25 cellular contexts compared by ENCODE assay signal in the genomic region with DNA sequence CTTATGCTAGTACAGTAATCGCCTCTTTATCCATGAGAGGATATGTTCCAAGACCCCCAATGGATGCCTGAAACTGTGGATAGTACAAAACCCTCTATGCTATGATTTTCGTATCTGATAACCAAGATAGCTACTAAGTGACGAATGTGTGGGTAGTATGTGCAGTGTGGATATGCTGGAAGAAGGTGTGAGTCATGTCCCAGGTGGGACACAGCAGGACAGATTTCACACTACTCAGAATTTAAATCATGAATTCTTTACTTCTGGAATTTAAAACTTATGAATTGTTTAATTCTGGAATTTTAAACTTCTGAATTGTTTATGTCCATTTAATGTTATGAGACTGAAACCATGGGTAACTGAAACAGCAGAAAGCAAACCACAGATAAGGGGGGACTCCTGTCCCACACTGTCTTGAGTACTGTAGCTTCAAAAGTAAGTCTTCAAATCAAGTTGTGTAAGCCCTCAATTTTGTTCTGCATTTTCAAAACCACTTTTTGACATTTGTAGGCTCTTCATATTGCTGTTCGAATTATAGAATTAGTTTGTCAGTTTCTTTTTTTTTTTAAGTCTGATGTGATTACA.
DNase-seq lines count a peak whose midpoint lies in the region; ATAC-seq and TF ChIP-seq lines count a peak whose summit lies in the region.
"Had no signal": no experiment of that assay in that cellular context is flagged by ENCODE, and none has a peak within 500 bp of the region (broad histone marks: within the 10 kb centered on the region; RNA-seq: fewer than 3 reads in every experiment).

No MANE protein-coding gene starts in this region.

- H3F3A ChIP-seq in DOHH2 (ENCODE audit: control insufficient read depth, insufficient read depth), result peaks cover 23% of the 10 kb centered on the region

- peak overlapping the region; percentile 21 for H3K4me2 ChIP-seq in DOHH2 (ENCODE audit: low read length)

- in situ Hi-C loops in brain microvascular endothelial cell (cut with HindIII; ENCODE audit: low pct_ligation_motif_present, low sequenced_read_pairs), result no loop called here

- TF ChIP-seq CTCF in DOHH2 (IDR thresholded peaks at IDR 0.05; ENCODE audit: low read depth, low read length, poor library complexity, severe bottlenecking), result no peak
- TF ChIP-seq CTCF in brain microvascular endothelial cell (IDR thresholded peaks at IDR 0.05; ENCODE audit: low read depth, low read length, missing control alignments), result no peak
- no peak for TF ChIP-seq CTCF in fibroblast of pulmonary artery (IDR thresholded peaks at IDR 0.05; ENCODE audit: low read length, missing control alignments)
- TF ChIP-seq CTCF in vagina (IDR thresholded peaks at IDR 0.05), result no peak

- peaks cover 12% of the 10 kb centered on the region for H3K9me3 ChIP-seq in DOHH2 (ENCODE audit: control insufficient read depth, insufficient read depth, low read length)
- no peaks in the 10 kb centered on the region for H3K9me3 ChIP-seq in vagina
- H3K9me3 ChIP-seq: gastrocnemius medialis had no signal

- H3K27ac ChIP-seq in DOHH2 (ENCODE audit: low read depth, low read length) (peak overlapping the region; percentile 94), brain microvascular endothelial cell (peak overlapping the region; percentile 7), vagina (no peak overlapping the region)
- H3K27ac ChIP-seq: epithelial cell of prostate, gastrocnemius medialis had no signal

- intact Hi-C loops in vagina (cut with DNase I), result no loop called here

- no peak for ATAC-seq in HG02870 (IDR thresholded peaks at IDR 0.05; ENCODE audit: unreplicated experiment)
- ATAC-seq: activated CD4-positive, alpha-beta T cell treated with anti-CD3 and anti-CD28 coated beads for 36 hours; gastrocnemius medialis; HCT116; left ventricle myocardium superior; natural killer cell treated with Interleukin-12 subunit alpha and Interleukin-12 subunit beta and Interleukin-15 and Interleukin-18, amount 100 ng/mL, for 72 hours; Panc1; T-helper 17 cell had no signal

- H3K9me2 ChIP-seq in DOHH2 (replicated peaks; ENCODE audit: control insufficient read depth, low read length), result no peaks in the 10 kb centered on the region

- 0 out of 2 replicates have a peak overlapping the region, but pooled peaks have one; percentile 8 for H3K4me3 ChIP-seq in DOHH2 (ENCODE audit: low read length)
- no peak overlapping the region for H3K4me3 ChIP-seq in brain microvascular endothelial cell (ENCODE audit: low read depth, low read length)
- no peak overlapping the region for H3K4me3 ChIP-seq in fibroblast of pulmonary artery (replicated peaks; ENCODE audit: low read depth, low read length)
- H3K4me3 ChIP-seq in vagina, result no peak overlapping the region
- H3K4me3 ChIP-seq: gastrocnemius medialis, MG63 had no signal

- TF ChIP-seq POLR2A in vagina (IDR thresholded peaks at IDR 0.05), result no peak

- H3K27me3 ChIP-seq in DOHH2 (ENCODE audit: control insufficient read depth, low read length), result no peaks in the 10 kb centered on the region
- H3K27me3 ChIP-seq in brain microvascular endothelial cell (replicated peaks), result no peaks in the 10 kb centered on the region
- no peaks in the 10 kb centered on the region for H3K27me3 ChIP-seq in vagina
- H3K27me3 ChIP-seq: gastrocnemius medialis, MG63 had no signal

- no peaks in the 10 kb centered on the region for H4K20me1 ChIP-seq in DOHH2 (ENCODE audit: control insufficient read depth, insufficient read depth, low read depth, low read length)

- H3K4me1 ChIP-seq in DOHH2 (ENCODE audit: control insufficient read depth, low read length), result peaks cover 85% of the 10 kb centered on the region
- no peaks in the 10 kb centered on the region for H3K4me1 ChIP-seq in vagina

- peaks cover 52% of the 10 kb centered on the region for H3K36me3 ChIP-seq in DOHH2 (ENCODE audit: control insufficient read depth, low read length)
- H3K36me3 ChIP-seq in brain microvascular endothelial cell (replicated peaks), result no peaks in the 10 kb centered on the region
- no peaks in the 10 kb centered on the region for H3K36me3 ChIP-seq in vagina
- H3K36me3 ChIP-seq: gastrocnemius medialis, MG63 had no signal

- peaks cover 73% of the 10 kb centered on the region for H3K79me2 ChIP-seq in DOHH2 (ENCODE audit: control insufficient read depth, low read length)

- DNase-seq in MV-4-11 (lab: John Stamatoyannopoulos, UW), result peak; percentile 69
- DNase-seq in brain microvascular endothelial cell, result peak; percentile 60
- DNase-seq in fibroblast of pulmonary artery (ENCODE audit: low read depth), result peak; percentile 10
- DNase-seq in vagina (ENCODE audit: extremely low spot score in 2 of 2), result no peak
- DNase-seq in SKM-1 (lab: John Stamatoyannopoulos, UW; ENCODE audit: unreplicated experiment), result no peak
- DNase-seq in 8988T, result no peak
- DNase-seq: activated CD4-positive, alpha-beta T cell treated with anti-CD3 and anti-CD28 coated beads for 36 hours; activated gamma-delta T cell treated with Interleukin-2 at 50 U/mL for 16 hours; activated T-cell treated with anti-CD3 and anti-CD28 coated beads, Interleukin-2, amount 50 U/mL, for 24 hours; DMS79 treated with DMSO at 0.1 percent for 48 hours; gastrocnemius medialis; hippocampal formation; left ventricle myocardium superior; MG63; midbrain; NCI-H1436 treated with DMSO at 0.1 percent for 48 hours; NK-92 treated with Interleukin-12 subunit alpha and Interleukin-12 subunit beta, amount 100 ng/mL, for 24 hours; retina; T-helper 17 cell had no signal

Comparison
In these comparisons a context has a peak if more than half of its experiments do, and no peak if none do; other contexts are left out.
1. DNase-seq: peak in MV-4-11 (single experiment), brain microvascular endothelial cell (single experiment) and fibroblast of pulmonary artery (single experiment); none in vagina (0 of 2), SKM-1 (single experiment) and 8988T (single experiment).